ENCODE assay signal across 28 cellular contexts in genomic region chr17:78546476-78546875, GRCh38. TPM values are rescaled to one million over a fixed set of nuclear protein-coding genes. Genes with fewer than 3 reads are reported as not detected.
"Had no signal": no experiment of that assay in that cellular context is flagged by ENCODE, and none has a peak within 500 bp of the region (broad histone marks: within the 10 kb centered on the region; RNA-seq: fewer than 3 reads in every experiment).

No MANE protein-coding gene starts in this region.

- H3K27ac ChIP-seq: coronary artery, dorsolateral prefrontal cortex, epithelial cell of prostate, esophagus squamous epithelium, gastrocnemius medialis, heart right ventricle, left ventricle myocardium inferior, lower lobe of right lung had no signal

- DNase-seq: dermis blood vessel endothelial cell; dorsolateral prefrontal cortex; effector CD4-positive, alpha-beta T cell; effector memory CD4-positive, alpha-beta T cell; erythroblast; esophagus squamous epithelium; foreskin fibroblast; foreskin melanocyte; gastrocnemius medialis; glutamatergic neuron; head of caudate nucleus; heart right ventricle; hippocampal formation; kidney; kidney glomerular epithelial cell; left colon; left ventricle myocardium inferior; lower lobe of right lung; mesendoderm; midbrain; naive thymus-derived CD4-positive, alpha-beta T cell had no signal

- H3K27me3 ChIP-seq: dorsolateral prefrontal cortex, esophagus squamous epithelium, heart right ventricle had no signal

- H3K36me3 ChIP-seq: esophagus squamous epithelium, gastrocnemius medialis, heart right ventricle, left ventricle myocardium inferior, lower lobe of right lung had no signal

- H3K4me1 ChIP-seq: gastrocnemius medialis, left ventricle myocardium inferior, lower lobe of right lung had no signal

- ATAC-seq: esophagus mucosa; gastrocnemius medialis; heart right ventricle; left colon; left lobe of liver; lower lobe of right lung; naive thymus-derived CD4-positive, alpha-beta T cell had no signal

- H3K9me3 ChIP-seq: esophagus squamous epithelium, gastrocnemius medialis, lower lobe of right lung had no signal

- H3K4me3 ChIP-seq: coronary artery, dorsolateral prefrontal cortex, esophagus squamous epithelium, gastrocnemius medialis, heart right ventricle, left ventricle myocardium inferior, lower lobe of right lung had no signal

RNA-seq across cellular contexts. Expression of gene DNAH17, which starts 30.7 kb away (rescaled TPM):
- total RNA-seq: endothelial cell of umbilical vein, glomerular endothelial cell, left colon, left lobe of liver, left ventricle myocardium inferior, mucosa of gallbladder had no signal
